In the genomic region with DNA sequence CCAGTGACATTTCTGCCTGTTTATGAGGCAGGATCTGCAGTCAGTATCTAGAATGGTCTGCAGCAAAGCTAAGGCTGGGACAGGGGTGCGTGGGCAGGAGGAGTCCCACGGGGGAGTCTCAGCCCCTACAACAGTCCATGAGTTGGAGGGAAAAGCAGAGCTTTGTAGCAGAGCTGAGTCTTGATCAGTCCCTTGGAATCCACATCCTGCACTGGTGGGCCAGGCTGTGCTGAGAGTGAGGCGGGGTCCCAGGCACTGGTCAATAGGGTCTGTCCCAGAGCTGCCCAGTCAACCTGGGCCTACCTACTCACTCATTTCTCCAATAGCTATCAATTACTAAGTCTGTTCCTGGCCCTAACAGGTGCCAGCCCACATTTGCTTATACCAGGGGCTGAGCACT, we compare ENCODE assay signal across 27 cellular contexts. TPM values are rescaled to one million over a fixed set of nuclear protein-coding genes. Genes with fewer than 3 reads are reported as not detected.
DNase-seq lines count a peak whose midpoint lies in the region; ATAC-seq lines count a peak whose summit lies in the region.
"Had no signal": no experiment of that assay in that cellular context is flagged by ENCODE, and none has a peak within 500 bp of the region (broad histone marks: within the 10 kb centered on the region; RNA-seq: fewer than 3 reads in every experiment).

No MANE protein-coding gene starts in this region.

- H3K9ac ChIP-seq in BLaER1: no peak overlapping the region

- H3K27me3 Mint-ChIP-seq in T-helper 17 cell: peaks cover 13% of the 10 kb centered on the region

- H3K4me1 Mint-ChIP-seq in T-helper 17 cell: peaks cover 42% of the 10 kb centered on the region

- peaks cover 46% of the 10 kb centered on the region for H3K4me1 ChIP-seq in BLaER1

- peaks cover 12% of the 10 kb centered on the region for H4K20me1 ChIP-seq in BLaER1

- no peaks in the 10 kb centered on the region for H3K9me3 ChIP-seq in BLaER1
- no peaks in the 10 kb centered on the region for H3K9me3 ChIP-seq in T-helper 17 cell (ENCODE audit: control insufficient read depth, low read length, poor library complexity, severe bottlenecking)

- peaks cover 20% of the 10 kb centered on the region for H3K27me3 ChIP-seq in BLaER1
- no peaks in the 10 kb centered on the region for H3K27me3 ChIP-seq in layer of hippocampus (ENCODE audit: control insufficient read depth, insufficient read depth, low read length)

- peak overlapping the region; percentile 23 for H3K4me2 ChIP-seq in BLaER1
- H3K4me2 ChIP-seq: PC-9 had no signal

- ATAC-seq in T-helper 17 cell (no peak), HG03108 (IDR thresholded peaks at IDR 0.05; ENCODE audit: unreplicated experiment) (no peak)
- ATAC-seq: HepG2, K562 had no signal

- peaks cover 2% of the 10 kb centered on the region for H3K36me3 Mint-ChIP-seq in T-helper 17 cell (ENCODE audit: low read depth)

- DNase-seq in caudate nucleus (lab: John Stamatoyannopoulos, UW): peak in 1 of 61 donors; percentile 25
- no peak for DNase-seq in substantia nigra (lab: John Stamatoyannopoulos, UW)
- no peak for DNase-seq in LoVo (ENCODE audit: low spot score)
- DNase-seq in T-helper 17 cell: no peak
- DNase-seq: Calu3; DMS153; DND-41; Kasumi-1; MV-4-11; NCI-H1105; NCI-H1436 treated with DMSO at 0.1 percent for 48 hours; NCI-H1930; NCI-H446 treated with DMSO at 0.1 percent for 48 hours; NK-92 treated with Interleukin-12 subunit alpha and Interleukin-12 subunit beta, amount 100 ng/mL, for 24 hours; PC-9; Right ventricle myocardium superior had no signal

- no peak overlapping the region for H3K4me3 Mint-ChIP-seq in T-helper 17 cell
- H3K4me3 Mint-ChIP-seq: B cell had no signal

- H3K36me3 ChIP-seq in BLaER1: no peaks in the 10 kb centered on the region

- H3K27ac Mint-ChIP-seq in T-helper 17 cell: no peak overlapping the region
- H3K27ac Mint-ChIP-seq: B cell had no signal

- H3K4me3 ChIP-seq in BLaER1: no peak overlapping the region
- H3K4me3 ChIP-seq: K562, PC-9 had no signal

- no peak overlapping the region for H3K27ac ChIP-seq in BLaER1
- peak overlapping the region; percentile 54 for H3K27ac ChIP-seq in caudate nucleus (ENCODE audit: low read depth, low read length)
- peak overlapping the region; percentile 64 for H3K27ac ChIP-seq in layer of hippocampus (ENCODE audit: low read depth, low read length)
- H3K27ac ChIP-seq in substantia nigra (ENCODE audit: low read depth, low read length, poor library complexity, severe bottlenecking): peak overlapping the region; percentile 58
- H3K27ac ChIP-seq: 22Rv1, PC-9 had no signal

RNA-seq across cellular contexts. Expression of gene ACSL6, which starts 5.9 kb away (rescaled TPM):
- 10 to 100 TPM; 18.0 to 22.2 TPM for total RNA-seq in T-helper 17 cell
- total RNA-seq: MCF 10A, PC-9, RPMI7951 had no signal

RNA-seq across cellular contexts. Expression of gene IL3, which starts 54.9 kb away (rescaled TPM):
- not detected for total RNA-seq in T-helper 17 cell
- total RNA-seq: B cell, Calu3, HepG2, HT1080, K562, MCF 10A, PC-9, Right ventricle myocardium superior, RPMI7951, SK-MEL-5 had no signal
